Comparison of ENCODE assay signal across 20 cellular contexts in the genomic region with DNA sequence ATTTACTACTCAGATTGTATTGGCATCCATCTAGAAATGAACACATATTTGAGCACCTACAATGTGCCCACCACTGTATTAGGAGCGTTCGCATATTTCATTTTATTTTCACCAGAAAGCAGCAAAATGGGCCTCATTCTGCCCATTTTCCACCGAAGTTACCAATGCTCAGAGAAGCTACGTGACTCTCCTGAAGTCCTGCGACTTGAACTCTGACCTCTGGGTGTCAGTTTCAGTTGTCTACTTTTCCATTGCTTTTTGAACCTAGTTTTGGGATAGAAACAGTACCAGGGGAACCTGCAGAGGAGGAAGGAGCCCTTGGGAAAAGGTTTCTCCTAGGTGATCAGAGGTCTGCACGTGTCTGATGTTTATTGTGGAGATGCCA.
A peak's percentile ranks its signal among the peaks of the same experiment; 100 is the strongest.
DNase-seq lines count a peak whose midpoint lies in the region; ATAC-seq and TF ChIP-seq lines count a peak whose summit lies in the region.
"Had no signal": no experiment of that assay in that cellular context is flagged by ENCODE, and none has a peak within 500 bp of the region (broad histone marks: within the 10 kb centered on the region; RNA-seq: fewer than 3 reads in every experiment).

No MANE protein-coding gene starts in this region.

- no peak overlapping the region for H2BK12ac ChIP-seq in neuronal stem cell (ENCODE audit: low read length)

- no peak overlapping the region for H3K18ac ChIP-seq in neuronal stem cell (ENCODE audit: low read length)

- H3K4me1 ChIP-seq in lower lobe of right lung, result no peaks in the 10 kb centered on the region
- peaks cover 20 to 43% of the 10 kb centered on the region in 2 donors for H3K4me1 ChIP-seq in neuronal stem cell (ENCODE audit: control insufficient read depth in 2 of 2, insufficient read depth in 1 of 2, low read depth in 1 of 2, low read length in 2 of 2)

- H3K23ac ChIP-seq in neuronal stem cell (ENCODE audit: low read depth, low read length, poor library complexity), result no peak overlapping the region

- H3K27me3 Mint-ChIP-seq in activated naive CD4-positive, alpha-beta T cell treated with anti-CD3 and anti-CD28 coated beads, Interleukin-2, amount 10 ng/mL, durations not matched to agents 7 days and 5 days, result peaks cover 45% of the 10 kb centered on the region
- no peaks in the 10 kb centered on the region for H3K27me3 Mint-ChIP-seq in brain

- H3K9ac ChIP-seq in neuronal stem cell (ENCODE audit: low read depth, low read length, poor library complexity), result no peak overlapping the region
- H3K9ac ChIP-seq: BLaER1 treated with 17β-estradiol and CSF1 and Interleukin-3, amounts not matched to agents 10 nM and 100 nM had no signal

- CTCF ChIA-PET in activated naive CD4-positive, alpha-beta T cell treated with anti-CD3 and anti-CD28 coated beads, Interleukin-2, amount 10 ng/mL, durations not matched to agents 7 days and 5 days (lab: Charles Lee), result no interaction called here

- no peaks in the 10 kb centered on the region for H3K36me3 Mint-ChIP-seq in activated naive CD4-positive, alpha-beta T cell treated with anti-CD3 and anti-CD28 coated beads, Interleukin-2, amount 10 ng/mL, durations not matched to agents 7 days and 5 days
- H3K36me3 Mint-ChIP-seq in brain, result no peaks in the 10 kb centered on the region
- H3K36me3 Mint-ChIP-seq: CD8-positive, alpha-beta T cell had no signal

- no peaks in the 10 kb centered on the region for H3K36me3 ChIP-seq in lower lobe of right lung
- H3K36me3 ChIP-seq in neuronal stem cell (replicated peaks in 1 of 2; ENCODE audit: control insufficient read depth in 2 of 2, insufficient read depth in 2 of 2, low read length in 2 of 2), result no peaks in the 10 kb centered on the region
- no peaks in the 10 kb centered on the region for H3K36me3 ChIP-seq in MG63
- H3K36me3 ChIP-seq: BLaER1 treated with 17β-estradiol and CSF1 and Interleukin-3, amounts not matched to agents 10 nM and 100 nM had no signal

- H3K27ac ChIP-seq in lower lobe of right lung, result no peak overlapping the region
- H3K27ac ChIP-seq in neuronal stem cell (replicated peaks; ENCODE audit: low read length), result no peak overlapping the region
- H3K27ac ChIP-seq: 22Rv1; A549; BLaER1 treated with 17β-estradiol and CSF1 and Interleukin-3, amounts not matched to agents 10 nM and 100 nM; C4-2B had no signal

- no peak for DNase-seq in activated naive CD4-positive, alpha-beta T cell treated with anti-CD3 and anti-CD28 coated beads, Interleukin-2, amount 10 ng/mL, durations not matched to agents 7 days and 5 days
- DNase-seq in activated naive CD4-positive, alpha-beta T cell treated with anti-CD3 and anti-CD28 coated beads, Interleukin-2, amount 50 U/mL, for 16 hours, result no peak
- DNase-seq in lower lobe of right lung (no peak), neuronal stem cell (ENCODE audit: low spot score) (no peak), MG63 (no peak)
- DNase-seq: AML-193; Caco-2; Calu3; CD8-positive, alpha-beta T cell; DMS79 treated with DMSO at 0.1 percent for 48 hours had no signal

- H3K4me3 ChIP-seq in lower lobe of right lung (no peak overlapping the region), neuronal stem cell (ENCODE audit: low read length in 2 of 2) (no peak overlapping the region), MG63 (no peak overlapping the region)
- H3K4me3 ChIP-seq: A549; BLaER1 treated with 17β-estradiol and CSF1 and Interleukin-3, amounts not matched to agents 10 nM and 100 nM; GM12878 had no signal

- intact Hi-C loops in lower lobe of right lung (cut with DNase I), result no loop called here

- H3K9me3 ChIP-seq in lower lobe of right lung (no peaks in the 10 kb centered on the region), neuronal stem cell (replicated peaks in 1 of 2; ENCODE audit: control insufficient read depth in 2 of 2, insufficient read depth in 1 of 2, low read depth in 1 of 2, low read length in 2 of 2) (no peaks in the 10 kb centered on the region), MG63 (no peaks in the 10 kb centered on the region)
- H3K9me3 ChIP-seq: A549; BLaER1 treated with 17β-estradiol and CSF1 and Interleukin-3, amounts not matched to agents 10 nM and 100 nM had no signal

- no CpG with 5 or more reads among the region's 6 CpGs for WGBS in neuronal stem cell (ENCODE audit: extremely low coverage in 2 of 2, insufficient read length in 2 of 2, insufficient replicate concordance in 1 of 2), 2 donors

- H3K9me3 Mint-ChIP-seq in activated naive CD4-positive, alpha-beta T cell treated with anti-CD3 and anti-CD28 coated beads, Interleukin-2, amount 10 ng/mL, durations not matched to agents 7 days and 5 days, result no peaks in the 10 kb centered on the region
- peaks cover 2 to 14% (median 8%) of the 10 kb centered on the region in 5 experiments for H3K9me3 Mint-ChIP-seq in brain
- H3K9me3 Mint-ChIP-seq: CD4-positive, alpha-beta T cell; CD8-positive, alpha-beta T cell had no signal

- no peak overlapping the region for H3K4me3 Mint-ChIP-seq in activated naive CD4-positive, alpha-beta T cell treated with anti-CD3 and anti-CD28 coated beads, Interleukin-2, amount 10 ng/mL, durations not matched to agents 7 days and 5 days
- no peak overlapping the region for H3K4me3 Mint-ChIP-seq in brain
- H3K4me3 Mint-ChIP-seq: B cell; CD4-positive, alpha-beta T cell; CD8-positive, alpha-beta T cell had no signal

- no peak overlapping the region for H2BK5ac ChIP-seq in neuronal stem cell (ENCODE audit: low read length)

- peaks cover 15% of the 10 kb centered on the region for H3K4me1 Mint-ChIP-seq in activated naive CD4-positive, alpha-beta T cell treated with anti-CD3 and anti-CD28 coated beads, Interleukin-2, amount 10 ng/mL, durations not matched to agents 7 days and 5 days
- peaks cover 52% of the 10 kb centered on the region for H3K4me1 Mint-ChIP-seq in brain
- H3K4me1 Mint-ChIP-seq: B cell had no signal

- H3K27me3 ChIP-seq in lower lobe of right lung (ENCODE audit: low read depth) (peaks cover 3% of the 10 kb centered on the region), neuronal stem cell (ENCODE audit: control insufficient read depth in 3 of 3, insufficient read depth in 3 of 3, low read depth in 1 of 3, low read length in 3 of 3) (peaks cover 0 to 19% (median 0%) of the 10 kb centered on the region in 3 experiments), MG63 (peaks cover 41% of the 10 kb centered on the region)
- H3K27me3 ChIP-seq: BLaER1 treated with 17β-estradiol and CSF1 and Interleukin-3, amounts not matched to agents 10 nM and 100 nM had no signal

- no peak overlapping the region for H2BK15ac ChIP-seq in neuronal stem cell (ENCODE audit: low read length)

- no peak overlapping the region for H4K8ac ChIP-seq in neuronal stem cell (ENCODE audit: low read depth, low read length)

- ATAC-seq in lower lobe of right lung, result no peak
- ATAC-seq in GM18909 (IDR thresholded peaks at IDR 0.05; ENCODE audit: poor library complexity, unreplicated experiment), result no peak
- ATAC-seq in HG03354 (IDR thresholded peaks at IDR 0.05; ENCODE audit: poor library complexity, severe bottlenecking, unreplicated experiment), result no peak
- ATAC-seq: CD8-positive, alpha-beta T cell; GM12878 had no signal

- TF ChIP-seq CTCF in brain (conservative IDR thresholded peaks at IDR 0.05) (no peak), lower lobe of right lung (IDR thresholded peaks at IDR 0.05) (peak; percentile 2)

- no peak overlapping the region for H2BK120ac ChIP-seq in neuronal stem cell (ENCODE audit: low read depth, low read length)

- peak overlapping the region; percentile 51 for H2AK5ac ChIP-seq in neuronal stem cell (ENCODE audit: low read depth, low read length)

- no peak overlapping the region for H3K4ac ChIP-seq in neuronal stem cell (ENCODE audit: low read length)

- no peak overlapping the region for H3K4me2 ChIP-seq in neuronal stem cell (ENCODE audit: insufficient read depth, low read length, poor library complexity, severe bottlenecking)
- H3K4me2 ChIP-seq: A549 had no signal

- H3K79me1 ChIP-seq in neuronal stem cell (ENCODE audit: low read depth, low read length), result no peaks in the 10 kb centered on the region

- no peak overlapping the region for H2AFZ ChIP-seq in neuronal stem cell (ENCODE audit: low read length)

- H4K91ac ChIP-seq in neuronal stem cell (ENCODE audit: low read depth, low read length, poor library complexity), result no peak overlapping the region

- peak overlapping the region; percentile 28 for H3K27ac Mint-ChIP-seq in activated naive CD4-positive, alpha-beta T cell treated with anti-CD3 and anti-CD28 coated beads, Interleukin-2, amount 10 ng/mL, durations not matched to agents 7 days and 5 days
- H3K27ac Mint-ChIP-seq in brain, result peak overlapping the region in 3 of 5 experiments; percentile 31 to 87 (median 78)
- H3K27ac Mint-ChIP-seq: B cell; CD4-positive, alpha-beta T cell; CD8-positive, alpha-beta T cell had no signal

- no peak overlapping the region for H3K14ac ChIP-seq in neuronal stem cell (ENCODE audit: low read length)
